ENCODE assay signal across 9 cellular contexts in genomic region chr2:20015482-20016083, GRCh38. TPM values are rescaled to one million over a fixed set of nuclear protein-coding genes. Genes with fewer than 3 reads are reported as not detected.
DNase-seq lines count a peak whose midpoint lies in the region; ATAC-seq and TF ChIP-seq lines count a peak whose summit lies in the region.
"Had no signal": no experiment of that assay in that cellular context is flagged by ENCODE, and none has a peak within 500 bp of the region (broad histone marks: within the 10 kb centered on the region; RNA-seq: fewer than 3 reads in every experiment).

No MANE protein-coding gene starts in this region.

- H3K4me2 ChIP-seq in osteoblast (ENCODE audit: insufficient read depth, low read length): no peak overlapping the region
- H3K4me2 ChIP-seq: BLaER1 had no signal

- peaks cover 14% of the 10 kb centered on the region for H3K27me3 ChIP-seq in osteoblast (ENCODE audit: insufficient read depth, low read length)

- ATAC-seq in HG03280 (IDR thresholded peaks at IDR 0.05; ENCODE audit: unreplicated experiment): no peak

- no peak overlapping the region for H3K27ac ChIP-seq in osteoblast (ENCODE audit: low read depth, low read length)
- H3K27ac ChIP-seq: BLaER1 had no signal

- H2AFZ ChIP-seq in osteoblast (ENCODE audit: low read length): no peak overlapping the region

- peaks cover 3% of the 10 kb centered on the region for H3K4me1 ChIP-seq in osteoblast (ENCODE audit: insufficient read depth, low read length)

- H4K20me1 ChIP-seq in osteoblast (ENCODE audit: insufficient read depth, low read length): no peaks in the 10 kb centered on the region

- TF ChIP-seq CTCF in fibroblast of pulmonary artery (IDR thresholded peaks at IDR 0.05; ENCODE audit: low read length, missing control alignments) (peak; percentile 50), osteoblast (IDR thresholded peaks at IDR 0.05; ENCODE audit: extremely low read depth, low read depth, low read length) (peak; percentile 70)

- no peaks in the 10 kb centered on the region for H3K79me2 ChIP-seq in osteoblast (ENCODE audit: insufficient read depth, low read length)

- peak; percentile 29 for DNase-seq in NCI-H1092 treated with DMSO at 0.1 percent for 48 hours (lab: John Stamatoyannopoulos, UW)
- no peak for DNase-seq in NCI-H1092 (lab: John Stamatoyannopoulos, UW)
- peak; percentile 57 for DNase-seq in M059J (ENCODE audit: low read depth)
- DNase-seq in SK-N-DZ (ENCODE audit: low spot score): peak; percentile 53
- peak; percentile 77 for DNase-seq in fibroblast of pulmonary artery (ENCODE audit: low read depth)
- peak; percentile 88 for DNase-seq in osteoblast (ENCODE audit: insufficient read length, low spot score, missing footprints)
- no peak for DNase-seq in stimulated activated CD4-positive, alpha-beta T cell treated with anti-CD3 and anti-CD28 coated beads, Interleukin-4, amount 100 ng/mL, for 24 hours

- no peaks in the 10 kb centered on the region for H3K9me3 ChIP-seq in osteoblast (ENCODE audit: low read depth, low read length)

- no peaks in the 10 kb centered on the region for H3K36me3 ChIP-seq in osteoblast (ENCODE audit: insufficient read depth, low read length)

- no peak overlapping the region for H3K4me3 ChIP-seq in fibroblast of pulmonary artery (replicated peaks; ENCODE audit: low read depth, low read length)
- no peak overlapping the region for H3K4me3 ChIP-seq in osteoblast (ENCODE audit: insufficient read depth, low read length)
- H3K4me3 ChIP-seq: BLaER1 had no signal

RNA-seq across cellular contexts. Expression of gene MATN3, which starts 3.1 kb away (rescaled TPM):
- total RNA-seq in M059J (2014; rRNA removed; shearing (Covaris generic)): 0.81 and 1.3 TPM in 2 replicates
- 1.6 and 2.1 TPM in 2 replicates for polyA plus RNA-seq in SK-N-DZ (2014; cell fraction: cytosol; rRNA removed)
- polyA plus RNA-seq in SK-N-DZ (2014; cell fraction: nucleus; rRNA removed): 1.8 and 3.2 TPM in 2 replicates
- total RNA-seq in osteoblast: 1.4 and 2.4 TPM in 2 replicates

RNA-seq across cellular contexts. Expression of gene WDR35, which starts 25.7 kb away (rescaled TPM):
- 4.0 and 4.7 TPM in 2 replicates for total RNA-seq in M059J (2014; rRNA removed; shearing (Covaris generic))
- polyA plus RNA-seq in SK-N-DZ (2014; cell fraction: cytosol; rRNA removed): 9.7 and 13.0 TPM in 2 replicates
- 27.6 and 38.5 TPM in 2 replicates for polyA plus RNA-seq in SK-N-DZ (2014; cell fraction: nucleus; rRNA removed)
- 17.4 and 18.1 TPM in 2 replicates for total RNA-seq in osteoblast

RNA-seq across cellular contexts. Expression of gene LAPTM4A, which starts 35.8 kb away (rescaled TPM):
- 211 and 216 TPM in 2 replicates for total RNA-seq in M059J (2014; rRNA removed; shearing (Covaris generic))
- 49.3 and 50.3 TPM in 2 replicates for polyA plus RNA-seq in SK-N-DZ (2014; cell fraction: cytosol; rRNA removed)
- 24.4 and 25.4 TPM in 2 replicates for polyA plus RNA-seq in SK-N-DZ (2014; cell fraction: nucleus; rRNA removed)
- 249 and 275 TPM in 2 replicates for total RNA-seq in osteoblast

Comparison
In these comparisons a context has a peak if more than half of its experiments do, and no peak if none do; other contexts are left out.
1. DNase-seq: peak in NCI-H1092 treated with DMSO at 0.1 percent for 48 hours (single experiment), M059J (single experiment), SK-N-DZ (single experiment), fibroblast of pulmonary artery (single experiment) and osteoblast (single experiment); none in NCI-H1092 (single experiment) and stimulated activated CD4-positive, alpha-beta T cell treated with anti-CD3 and anti-CD28 coated beads, Interleukin-4, amount 100 ng/mL, for 24 hours (single experiment).